In the genomic region with DNA sequence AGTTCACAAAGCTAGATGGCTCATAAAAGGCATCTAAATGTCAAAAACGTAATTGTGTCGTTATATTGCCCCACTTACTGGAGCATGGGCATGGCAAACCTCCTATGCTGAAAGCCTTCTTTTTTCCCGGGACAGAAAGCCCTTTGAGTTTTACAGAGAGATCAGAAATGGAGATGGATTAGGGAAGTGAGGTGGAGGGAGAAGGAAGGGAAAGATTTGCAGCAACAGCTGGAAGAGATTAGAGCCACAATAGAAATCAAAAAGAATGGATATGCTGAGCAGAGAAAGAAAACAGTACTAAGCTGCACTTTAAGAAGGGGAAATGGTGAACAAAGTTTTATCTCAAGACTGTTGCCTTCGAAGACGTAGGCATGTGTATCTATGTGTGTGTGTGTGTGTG, we compare ENCODE assay signal across 27 cellular contexts.
"Had no signal": no experiment of that assay in that cellular context is flagged by ENCODE, and none has a peak within 500 bp of the region (broad histone marks: within the 10 kb centered on the region; RNA-seq: fewer than 3 reads in every experiment).

No MANE protein-coding gene starts in this region.

- H3K36me3 ChIP-seq: left lung, ovary, prostate gland, sigmoid colon, suprapubic skin, tibial artery, upper lobe of right lung had no signal

- H3K36me3 Mint-ChIP-seq: activated naive CD8-positive, alpha-beta T cell treated with anti-CD3 and anti-CD28 coated beads, Interleukin-2, amount 10 ng/mL, durations not matched to agents 7 days and 5 days; natural killer cell treated with Interleukin-12 subunit alpha and Interleukin-12 subunit beta and Interleukin-15 and Interleukin-18, amount 100 ng/mL, for 72 hours had no signal

- H3K9me3 Mint-ChIP-seq: activated naive CD4-positive, alpha-beta T cell treated with anti-CD3 and anti-CD28 coated beads for 36 hours; activated naive CD8-positive, alpha-beta T cell treated with anti-CD3 and anti-CD28 coated beads, Interleukin-2, amount 10 ng/mL, durations not matched to agents 7 days and 5 days; natural killer cell treated with Interleukin-12 subunit alpha and Interleukin-12 subunit beta and Interleukin-15 and Interleukin-18, amount 100 ng/mL, for 72 hours; T-helper 1 cell treated with Interleukin-12 subunit alpha and Interleukin-12 subunit beta and Interleukin-4 antibody, amounts not matched to agents 30 μg/mL and 1 μg/mL, for 36 hours had no signal

- H3K27ac ChIP-seq: left lung, ovary, prostate gland, sigmoid colon, suprapubic skin, tibial artery, upper lobe of right lung, VCaP had no signal

- H3K4me3 ChIP-seq: left lung, lung, ovary, prostate gland, sigmoid colon, suprapubic skin, tibial artery, upper lobe of right lung had no signal

- H3K27ac Mint-ChIP-seq: activated naive CD4-positive, alpha-beta T cell treated with anti-CD3 and anti-CD28 coated beads for 36 hours; activated naive CD8-positive, alpha-beta T cell treated with anti-CD3 and anti-CD28 coated beads, Interleukin-2, amount 10 ng/mL, durations not matched to agents 7 days and 5 days; natural killer cell treated with Interleukin-12 subunit alpha and Interleukin-12 subunit beta and Interleukin-15 and Interleukin-18, amount 100 ng/mL, for 72 hours; T-helper 1 cell treated with Interleukin-12 subunit alpha and Interleukin-12 subunit beta and Interleukin-4 antibody, amounts not matched to agents 30 μg/mL and 1 μg/mL, for 36 hours had no signal

- H3K4me3 Mint-ChIP-seq: activated naive CD4-positive, alpha-beta T cell treated with anti-CD3 and anti-CD28 coated beads for 36 hours; activated naive CD8-positive, alpha-beta T cell treated with anti-CD3 and anti-CD28 coated beads, Interleukin-2, amount 10 ng/mL, durations not matched to agents 7 days and 5 days; natural killer cell treated with Interleukin-12 subunit alpha and Interleukin-12 subunit beta and Interleukin-15 and Interleukin-18, amount 100 ng/mL, for 72 hours; T-helper 1 cell treated with Interleukin-12 subunit alpha and Interleukin-12 subunit beta and Interleukin-4 antibody, amounts not matched to agents 30 μg/mL and 1 μg/mL, for 36 hours had no signal

- H3K9me3 ChIP-seq: left lung, ovary, prostate gland, sigmoid colon, suprapubic skin, tibial artery, upper lobe of right lung had no signal

- H3K27me3 ChIP-seq: left lung, ovary, sigmoid colon, suprapubic skin, tibial artery, upper lobe of right lung had no signal

- DNase-seq: activated CD4-positive, alpha-beta T cell treated with anti-CD3 and anti-CD28 coated beads for 4 hours; activated CD4-positive, alpha-beta T cell treated with anti-CD3 and anti-CD28 coated beads, Interleukin-2, amount 50 U/mL, for 4 hours; activated CD8-positive, alpha-beta memory T cell treated with anti-CD3 and anti-CD28 coated beads for 24 hours; activated effector memory CD4-positive, alpha-beta T cell treated with Interleukin-2 at 50 U/mL for 16 hours; activated naive CD4-positive, alpha-beta T cell treated with anti-CD3 and anti-CD28 coated beads for 36 hours; activated naive CD8-positive, alpha-beta T cell treated with anti-CD3 and anti-CD28 coated beads, Interleukin-2, amount 10 ng/mL, durations not matched to agents 7 days and 5 days; amniotic stem cell; caudate nucleus; cortex of kidney; glutamatergic neuron; left lung; mesendoderm; ovary; sigmoid colon; stimulated activated CD4-positive, alpha-beta T cell treated with anti-CD3 and anti-CD28 coated beads, Interleukin-15, amount 100 ng/mL, for 24 hours; stimulated activated CD4-positive, alpha-beta T cell treated with anti-CD3 and anti-CD28 coated beads, Interleukin-2, amount 100 ng/mL, for 24 hours; stimulated activated naive CD4-positive, alpha-beta T cell; T-helper 9 cell; tibial artery; upper lobe of right lung had no signal

- ATAC-seq: esophagus mucosa; left lung; natural killer cell treated with Interleukin-12 subunit alpha and Interleukin-12 subunit beta and Interleukin-15 and Interleukin-18, amount 100 ng/mL, for 72 hours; upper lobe of right lung had no signal

- H3K4me1 ChIP-seq: left lung, prostate gland, sigmoid colon, suprapubic skin, tibial artery, upper lobe of right lung had no signal
